ENCODE assay signal across 8 cellular contexts in the genomic region with DNA sequence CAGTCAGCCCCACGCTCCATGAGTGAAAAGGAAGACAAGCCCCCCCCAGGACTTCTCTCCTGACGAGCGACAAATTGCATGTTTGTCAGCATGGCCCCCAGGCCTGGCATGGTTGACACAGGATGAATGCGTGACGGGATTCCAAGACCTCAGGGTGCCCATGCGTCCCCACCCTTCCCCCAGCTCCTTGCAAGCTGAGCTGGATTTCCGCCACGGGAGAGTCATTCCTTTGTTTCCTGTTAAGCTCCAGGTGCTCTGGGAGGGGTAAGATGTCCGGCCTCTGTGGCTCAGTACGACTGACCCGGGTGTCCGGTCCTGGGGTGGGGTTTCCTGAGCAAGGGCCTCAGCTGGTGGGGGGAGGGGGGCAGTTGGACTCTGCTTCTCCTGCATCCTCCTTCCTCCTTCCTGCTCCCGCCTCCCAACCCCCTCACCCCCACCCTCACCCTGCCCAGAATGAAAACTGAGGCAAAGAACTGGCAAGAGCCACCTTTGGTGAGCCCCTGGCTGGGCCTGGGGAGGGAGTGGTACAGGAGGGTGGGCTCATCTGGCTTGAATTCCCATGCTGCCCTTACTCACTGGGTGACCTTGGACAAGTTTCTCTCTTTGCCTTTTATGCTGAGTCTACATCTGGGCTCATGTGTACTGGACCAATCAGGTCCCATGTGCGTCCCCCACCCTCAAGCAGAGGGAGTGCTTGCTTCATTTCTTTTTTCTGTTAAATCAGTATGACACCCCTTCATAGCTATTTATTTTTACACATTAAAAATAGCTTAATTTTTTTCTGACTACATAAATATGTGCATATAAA. TPM values are rescaled to one million over a fixed set of nuclear protein-coding genes. Genes with fewer than 3 reads are reported as not detected.
DNase-seq lines count a peak whose midpoint lies in the region; ATAC-seq lines count a peak whose summit lies in the region.

No MANE protein-coding gene starts in this region.

- peak overlapping the region; percentile 90 to 99 (median 96) for H3K4me2 ChIP-seq in BLaER1 treated with 17β-estradiol and CSF1 and Interleukin-3, amounts not matched to agents 10 nM and 100 nM

- no peaks in the 10 kb centered on the region for H3K9me3 Mint-ChIP-seq in activated naive CD8-positive, alpha-beta T cell treated with anti-CD3 and anti-CD28 coated beads for 36 hours

- H3K27ac Mint-ChIP-seq in activated naive CD8-positive, alpha-beta T cell treated with anti-CD3 and anti-CD28 coated beads for 36 hours, result no peak overlapping the region

- ATAC-seq in HG03354 (IDR thresholded peaks at IDR 0.05; ENCODE audit: poor library complexity, severe bottlenecking, unreplicated experiment) (no peak), HG02973 (IDR thresholded peaks at IDR 0.05; ENCODE audit: unreplicated experiment) (no peak)

- peak overlapping the region; percentile 81 to 97 (median 87) for H3K9ac ChIP-seq in BLaER1 treated with 17β-estradiol and CSF1 and Interleukin-3, amounts not matched to agents 10 nM and 100 nM

- peaks cover 18 to 60% (median 34%) of the 10 kb centered on the region in 11 experiments for H3K36me3 ChIP-seq in BLaER1 treated with 17β-estradiol and CSF1 and Interleukin-3, amounts not matched to agents 10 nM and 100 nM

- peaks cover 36 to 71% (median 66%) of the 10 kb centered on the region in 10 experiments for H3K4me1 ChIP-seq in BLaER1 treated with 17β-estradiol and CSF1 and Interleukin-3, amounts not matched to agents 10 nM and 100 nM

- DNase-seq in NCI-H2196 (lab: John Stamatoyannopoulos, UW; ENCODE audit: unreplicated experiment), result peak; percentile 72
- peak; percentile 37 for DNase-seq in epithelial cell of prostate (ENCODE audit: low read depth, low spot score)
- DNase-seq in myocyte (ENCODE audit: low read depth), result peak; percentile 59
- DNase-seq in stimulated activated CD4-positive, alpha-beta T cell treated with anti-CD3 and anti-CD28 coated beads, Interleukin-4, amount 100 ng/mL, for 1 hour, result no peak
- no peak for DNase-seq in activated naive CD8-positive, alpha-beta T cell treated with anti-CD3 and anti-CD28 coated beads for 36 hours

- H3K4me3 Mint-ChIP-seq in activated naive CD8-positive, alpha-beta T cell treated with anti-CD3 and anti-CD28 coated beads for 36 hours, result no peak overlapping the region

- peaks cover 54 to 74% (median 66%) of the 10 kb centered on the region in 11 experiments for H4K20me1 ChIP-seq in BLaER1 treated with 17β-estradiol and CSF1 and Interleukin-3, amounts not matched to agents 10 nM and 100 nM

- peaks cover 2% of the 10 kb centered on the region for H3K4me1 Mint-ChIP-seq in activated naive CD8-positive, alpha-beta T cell treated with anti-CD3 and anti-CD28 coated beads for 36 hours

- H3K9me3 ChIP-seq in BLaER1 treated with 17β-estradiol and CSF1 and Interleukin-3, amounts not matched to agents 10 nM and 100 nM (replicated peaks in 1 of 11), result no peaks in the 10 kb centered on the region

- H3K36me3 Mint-ChIP-seq in activated naive CD8-positive, alpha-beta T cell treated with anti-CD3 and anti-CD28 coated beads for 36 hours, result no peaks in the 10 kb centered on the region

- no peaks in the 10 kb centered on the region for H3K27me3 ChIP-seq in BLaER1 treated with 17β-estradiol and CSF1 and Interleukin-3, amounts not matched to agents 10 nM and 100 nM

- peak overlapping the region in 9 of 10 experiments; percentile 80 to 99 (median 94); a peak in 18 of 20 replicates for H3K4me3 ChIP-seq in BLaER1 treated with 17β-estradiol and CSF1 and Interleukin-3, amounts not matched to agents 10 nM and 100 nM

- H3K27ac ChIP-seq in BLaER1 treated with 17β-estradiol and CSF1 and Interleukin-3, amounts not matched to agents 10 nM and 100 nM, result peak overlapping the region in 4 of 11 experiments; percentile 2 to 94 (median 64); a peak in 4 of 22 replicates
- H3K27ac ChIP-seq in epithelial cell of prostate, result peak overlapping the region; percentile 91

- peaks cover 13% of the 10 kb centered on the region for H3K27me3 Mint-ChIP-seq in activated naive CD8-positive, alpha-beta T cell treated with anti-CD3 and anti-CD28 coated beads for 36 hours

RNA-seq across cellular contexts. Expression of a gene that starts 2.5 kb away (rescaled TPM):
- total RNA-seq in myocyte, result 45.1 and 47.2 TPM in 2 replicates
- 30.8 TPM for polyA plus RNA-seq in myocyte (2012)
- total RNA-seq in activated naive CD8-positive, alpha-beta T cell treated with anti-CD3 and anti-CD28 coated beads for 36 hours, result under 1 TPM; 0.18 to 0.54 TPM

RNA-seq across cellular contexts. Expression of a gene that starts 16.5 kb away (rescaled TPM):
- total RNA-seq in myocyte, result 35.0 and 37.1 TPM in 2 replicates
- 42.0 TPM for polyA plus RNA-seq in myocyte (2012)
- total RNA-seq in activated naive CD8-positive, alpha-beta T cell treated with anti-CD3 and anti-CD28 coated beads for 36 hours, result 10 to 100 TPM; 50.5 to 54.9 TPM

RNA-seq across cellular contexts. Expression of a gene that starts 37.4 kb away (rescaled TPM):
- total RNA-seq in myocyte, result 0.72 and 0.73 TPM in 2 replicates
- polyA plus RNA-seq in myocyte (2012), result 0.20 TPM
- under 1 TPM; 0.49 to 0.54 TPM for total RNA-seq in activated naive CD8-positive, alpha-beta T cell treated with anti-CD3 and anti-CD28 coated beads for 36 hours

RNA-seq across cellular contexts. Expression of a gene that starts 55.4 kb away (rescaled TPM):
- 3.2 and 4.5 TPM in 2 replicates for total RNA-seq in myocyte
- polyA plus RNA-seq in myocyte (2012), result 9.6 TPM
- total RNA-seq in activated naive CD8-positive, alpha-beta T cell treated with anti-CD3 and anti-CD28 coated beads for 36 hours, result 10 to 100 TPM; 73.8 to 74.5 TPM

Comparison
In these comparisons a context has a peak if more than half of its experiments do, and no peak if none do; other contexts are left out.
1. DNase-seq: peak in NCI-H2196 (single experiment), epithelial cell of prostate (single experiment) and myocyte (single experiment); none in stimulated activated CD4-positive, alpha-beta T cell treated with anti-CD3 and anti-CD28 coated beads, Interleukin-4, amount 100 ng/mL, for 1 hour (single experiment) and activated naive CD8-positive, alpha-beta T cell treated with anti-CD3 and anti-CD28 coated beads for 36 hours (single experiment).
2. RNA of a gene that starts 2.5 kb away (total RNA-seq): 45.1 to 47.2 TPM in myocyte; 0.18 to 0.54 TPM in activated naive CD8-positive, alpha-beta T cell treated with anti-CD3 and anti-CD28 coated beads for 36 hours; every median in the first group is over 10 times any median in the second.